Comparison of ENCODE assay signal across 1 cellular context in genomic region chr1:183471748-183472487, GRCh38.
TF ChIP-seq lines count a peak whose summit lies in the region.

No MANE protein-coding gene starts in this region.

TF ChIP-seq in A549, 52 proteins besides CTCF, POLR2A, EP300 and RAD21 (continued from another document):
- TF ChIP-seq BHLHE40 (IDR thresholded peaks at IDR 0.05; ENCODE audit: low read depth, low read length) (no peak), FOSL2 (IDR thresholded peaks at IDR 0.05) (no peak), FOSL2 (CRISPR knock-in tag; IDR thresholded peaks at IDR 0.05) (peak; percentile 48), MAFK (IDR thresholded peaks at IDR 0.05; ENCODE audit: partially characterized antibody) (no peak), CEBPB (IDR thresholded peaks at IDR 0.05) (no peak; a peak in 1 of 4 replicates), REST (IDR thresholded peaks at IDR 0.05) (peak; percentile 82), RNF2 (IDR thresholded peaks at IDR 0.05; ENCODE audit: borderline replicate concordance, low read depth) (no peak), CBX2 (IDR thresholded peaks at IDR 0.05; ENCODE audit: borderline replicate concordance, low read depth) (no peak), EHMT2 (IDR thresholded peaks at IDR 0.05; ENCODE audit: low read depth) (no peak), ELK1 (IDR thresholded peaks at IDR 0.05; ENCODE audit: low read depth, low read length) (no peak), HOXB5 (CRISPR knock-in tag; IDR thresholded peaks at IDR 0.05) (peak; percentile 71; the same call in 1 of the 2 replicates), POLR2AphosphoS2 (conservative IDR thresholded peaks at IDR 0.05; ENCODE audit: low read length) (no peak), EHF (CRISPR knock-in tag; IDR thresholded peaks at IDR 0.05) (no peak)
- TF ChIP-seq, protein P1, sequence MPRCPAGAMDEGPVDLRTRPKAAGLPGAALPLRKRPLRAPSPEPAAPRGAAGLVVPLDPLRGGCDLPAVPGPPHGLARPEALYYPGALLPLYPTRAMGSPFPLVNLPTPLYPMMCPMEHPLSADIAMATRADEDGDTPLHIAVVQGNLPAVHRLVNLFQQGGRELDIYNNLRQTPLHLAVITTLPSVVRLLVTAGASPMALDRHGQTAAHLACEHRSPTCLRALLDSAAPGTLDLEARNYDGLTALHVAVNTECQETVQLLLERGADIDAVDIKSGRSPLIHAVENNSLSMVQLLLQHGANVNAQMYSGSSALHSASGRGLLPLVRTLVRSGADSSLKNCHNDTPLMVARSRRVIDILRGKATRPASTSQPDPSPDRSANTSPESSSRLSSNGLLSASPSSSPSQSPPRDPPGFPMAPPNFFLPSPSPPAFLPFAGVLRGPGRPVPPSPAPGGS (IDR thresholded peaks at IDR 0.05): no peak; the same call in 2 of the 3 replicates
- TF ChIP-seq, protein P2, sequence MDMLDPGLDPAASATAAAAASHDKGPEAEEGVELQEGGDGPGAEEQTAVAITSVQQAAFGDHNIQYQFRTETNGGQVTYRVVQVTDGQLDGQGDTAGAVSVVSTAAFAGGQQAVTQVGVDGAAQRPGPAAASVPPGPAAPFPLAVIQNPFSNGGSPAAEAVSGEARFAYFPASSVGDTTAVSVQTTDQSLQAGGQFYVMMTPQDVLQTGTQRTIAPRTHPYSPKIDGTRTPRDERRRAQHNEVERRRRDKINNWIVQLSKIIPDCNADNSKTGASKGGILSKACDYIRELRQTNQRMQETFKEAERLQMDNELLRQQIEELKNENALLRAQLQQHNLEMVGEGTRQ (IDR thresholded peaks at IDR 0.05): no peak
- TF ChIP-seq, protein P3, sequence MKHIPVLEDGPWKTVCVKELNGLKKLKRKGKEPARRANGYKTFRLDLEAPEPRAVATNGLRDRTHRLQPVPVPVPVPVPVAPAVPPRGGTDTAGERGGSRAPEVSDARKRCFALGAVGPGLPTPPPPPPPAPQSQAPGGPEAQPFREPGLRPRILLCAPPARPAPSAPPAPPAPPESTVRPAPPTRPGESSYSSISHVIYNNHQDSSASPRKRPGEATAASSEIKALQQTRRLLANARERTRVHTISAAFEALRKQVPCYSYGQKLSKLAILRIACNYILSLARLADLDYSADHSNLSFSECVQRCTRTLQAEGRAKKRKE (CRISPR knock-in tag; IDR thresholded peaks at IDR 0.05; ENCODE audit: low read depth): no peak
- TF ChIP-seq, protein P4, sequence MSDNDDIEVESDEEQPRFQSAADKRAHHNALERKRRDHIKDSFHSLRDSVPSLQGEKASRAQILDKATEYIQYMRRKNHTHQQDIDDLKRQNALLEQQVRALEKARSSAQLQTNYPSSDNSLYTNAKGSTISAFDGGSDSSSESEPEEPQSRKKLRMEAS (IDR thresholded peaks at IDR 0.05): peak; percentile 91
- TF ChIP-seq, protein P5, sequence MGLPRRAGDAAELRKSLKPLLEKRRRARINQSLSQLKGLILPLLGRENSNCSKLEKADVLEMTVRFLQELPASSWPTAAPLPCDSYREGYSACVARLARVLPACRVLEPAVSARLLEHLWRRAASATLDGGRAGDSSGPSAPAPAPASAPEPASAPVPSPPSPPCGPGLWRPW (IDR thresholded peaks at IDR 0.05): no peak
